Comparison of ENCODE assay signal across 8 cellular contexts in the genomic region with DNA sequence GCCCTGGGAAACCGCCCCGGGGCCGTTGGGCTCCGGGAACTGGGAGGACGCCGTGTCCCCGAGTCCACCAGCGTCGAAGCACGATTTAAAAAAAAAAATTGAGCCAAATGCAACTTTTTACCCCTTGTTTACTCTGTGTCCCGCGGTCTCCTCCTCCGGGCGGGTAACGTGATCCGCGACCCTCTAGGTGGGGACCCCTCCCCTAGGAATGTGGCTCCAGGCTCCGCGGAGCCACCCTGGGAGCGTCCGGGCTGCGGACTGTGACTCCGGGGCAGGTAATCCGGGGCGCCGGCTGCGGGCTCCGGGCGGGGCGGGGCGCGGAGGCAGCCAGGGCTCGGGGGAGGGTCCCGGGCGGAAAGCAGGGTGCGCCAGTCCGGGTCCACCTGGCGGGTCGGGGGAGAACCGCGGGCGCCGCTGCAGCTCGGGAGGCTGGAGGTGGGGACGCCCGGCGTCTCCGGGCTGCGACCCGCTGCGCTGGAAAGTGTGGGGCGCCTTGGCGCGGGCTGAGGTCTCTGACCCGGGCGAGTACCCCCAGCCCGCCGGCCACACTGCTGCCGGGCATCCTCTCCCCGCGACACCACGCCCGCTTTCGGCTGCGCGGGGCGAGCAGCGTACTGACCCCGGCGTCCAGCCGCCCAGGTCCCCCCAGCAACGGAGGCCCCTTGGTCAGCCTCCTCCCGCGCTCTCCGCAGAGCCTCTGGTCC. TPM values are rescaled to one million over a fixed set of nuclear protein-coding genes. Genes with fewer than 3 reads are reported as not detected.
DNase-seq lines count a peak whose midpoint lies in the region; ATAC-seq and TF ChIP-seq lines count a peak whose summit lies in the region.

No MANE protein-coding gene starts in this region.

- no peaks in the 10 kb centered on the region for H3K27me3 ChIP-seq in Panc1 (ENCODE audit: control insufficient read depth, insufficient read depth, low read length)
- no peaks in the 10 kb centered on the region for H3K27me3 ChIP-seq in left ventricle myocardium inferior (ENCODE audit: low read depth)

- H3K27me3 Mint-ChIP-seq in activated naive CD4-positive, alpha-beta T cell treated with anti-CD3 and anti-CD28 coated beads, Interleukin-2, amount 50 U/mL, for 24 hours, result no peaks in the 10 kb centered on the region

- ATAC-seq in Panc1, result peak; percentile 59
- ATAC-seq in HG02973 (IDR thresholded peaks at IDR 0.05; ENCODE audit: unreplicated experiment), result no peak
- no peak for ATAC-seq in HG03196 (IDR thresholded peaks at IDR 0.05; ENCODE audit: unreplicated experiment)

- TF ChIP-seq CTCF in GM13977 (IDR thresholded peaks at IDR 0.05; ENCODE audit: extremely low read depth, insufficient read depth, missing control alignments) (no peak), Panc1 (IDR thresholded peaks at IDR 0.05) (no peak), left ventricle myocardium inferior (IDR thresholded peaks at IDR 0.05; ENCODE audit: borderline replicate concordance) (peak; percentile 30)

- H3K27ac ChIP-seq in Panc1 (ENCODE audit: low read length) (peak overlapping the region; percentile 39; the same call in 1 of the 2 replicates), left ventricle myocardium inferior (replicated peaks) (peak overlapping the region; percentile 89)

- H3K4me3 Mint-ChIP-seq in activated naive CD4-positive, alpha-beta T cell treated with anti-CD3 and anti-CD28 coated beads, Interleukin-2, amount 50 U/mL, for 24 hours, result peak overlapping the region; percentile 83

- H3K9me3 ChIP-seq in Panc1 (ENCODE audit: control insufficient read depth, insufficient read depth, low read depth, low read length) (no peaks in the 10 kb centered on the region), left ventricle myocardium inferior (replicated peaks) (no peaks in the 10 kb centered on the region)

- H3K36me3 ChIP-seq in Panc1 (ENCODE audit: control insufficient read depth, insufficient read depth, low read length), result peaks cover 9% of the 10 kb centered on the region
- no peaks in the 10 kb centered on the region for H3K36me3 ChIP-seq in left ventricle myocardium inferior

- peaks cover 45% of the 10 kb centered on the region for H3K4me1 Mint-ChIP-seq in activated naive CD4-positive, alpha-beta T cell treated with anti-CD3 and anti-CD28 coated beads, Interleukin-2, amount 50 U/mL, for 24 hours

- BruUV-seq in Panc1 (replicated peaks; lab: Mats Ljungman, UMichigan), result no TSS peak

- no peaks in the 10 kb centered on the region for H3K9me3 Mint-ChIP-seq in activated naive CD4-positive, alpha-beta T cell treated with anti-CD3 and anti-CD28 coated beads, Interleukin-2, amount 50 U/mL, for 24 hours

- POLR2A ChIA-PET in Panc1 (lab: Charles Lee), result interaction anchor here (0.6 kb wide), 1 partner anchor 163 kb away, joined by 3 read pairs; no protein-coding TSS in a partner anchor

- intact Hi-C loops in Panc1 (cut with micrococcal nuclease; ENCODE audit: unreplicated experiment) (no loop called here), left ventricle myocardium inferior (cut with micrococcal nuclease) (no loop called here)

- in situ Hi-C loops in GM13977 (cut with MboI; ENCODE audit: low pct_unique_long_range_greater_than_20kb, low sequenced_read_pairs, unreplicated experiment) (no loop called here), Panc1 (cut with HindIII; ENCODE audit: low pct_unique_long_range_greater_than_20kb, low sequenced_read_pairs) (no loop called here)

- H3K4me1 ChIP-seq in Panc1 (ENCODE audit: control insufficient read depth, insufficient read depth, low read length) (peaks cover 3% of the 10 kb centered on the region), left ventricle myocardium inferior (peaks cover 57% of the 10 kb centered on the region)

- DNase-seq in GM13977 (ENCODE audit: low spot score) (peak; percentile 53), Panc1 (ENCODE audit: low read depth, low spot score) (no peak), left ventricle myocardium inferior (peak; percentile 24), retina (peak; percentile 73), SKM-1 (lab: John Stamatoyannopoulos, UW; ENCODE audit: unreplicated experiment) (no peak)

- peak overlapping the region; percentile 79 to 87 for H3K4me3 ChIP-seq in Panc1 (ENCODE audit: low read depth in 2 of 2, low read length in 2 of 2)
- H3K4me3 ChIP-seq in left ventricle myocardium inferior, result peak overlapping the region; percentile 99

- no peak overlapping the region for H3K27ac Mint-ChIP-seq in activated naive CD4-positive, alpha-beta T cell treated with anti-CD3 and anti-CD28 coated beads, Interleukin-2, amount 50 U/mL, for 24 hours

- CTCF ChIA-PET in Panc1 (lab: Charles Lee), result no interaction called here

- H3K36me3 Mint-ChIP-seq in activated naive CD4-positive, alpha-beta T cell treated with anti-CD3 and anti-CD28 coated beads, Interleukin-2, amount 50 U/mL, for 24 hours, result peaks cover 2% of the 10 kb centered on the region

RNA-seq across cellular contexts. Expression of a gene that starts 0.8 kb away (rescaled TPM):
- total RNA-seq in Panc1 (2021; ENCODE audit: unreplicated experiment), result 15.0 TPM
- polyA plus RNA-seq in Panc1 (2012; ENCODE audit: insufficient read length), result 2.9 TPM
- total RNA-seq in left ventricle myocardium inferior, result 36.7 TPM

Comparison
In these comparisons a context has a peak if more than half of its experiments do, and no peak if none do; other contexts are left out.
1. DNase-seq: peak in GM13977 (single experiment), left ventricle myocardium inferior (single experiment) and retina (single experiment); none in Panc1 (single experiment) and SKM-1 (single experiment).